ENCODE assay signal across 8 cellular contexts in the genomic region with DNA sequence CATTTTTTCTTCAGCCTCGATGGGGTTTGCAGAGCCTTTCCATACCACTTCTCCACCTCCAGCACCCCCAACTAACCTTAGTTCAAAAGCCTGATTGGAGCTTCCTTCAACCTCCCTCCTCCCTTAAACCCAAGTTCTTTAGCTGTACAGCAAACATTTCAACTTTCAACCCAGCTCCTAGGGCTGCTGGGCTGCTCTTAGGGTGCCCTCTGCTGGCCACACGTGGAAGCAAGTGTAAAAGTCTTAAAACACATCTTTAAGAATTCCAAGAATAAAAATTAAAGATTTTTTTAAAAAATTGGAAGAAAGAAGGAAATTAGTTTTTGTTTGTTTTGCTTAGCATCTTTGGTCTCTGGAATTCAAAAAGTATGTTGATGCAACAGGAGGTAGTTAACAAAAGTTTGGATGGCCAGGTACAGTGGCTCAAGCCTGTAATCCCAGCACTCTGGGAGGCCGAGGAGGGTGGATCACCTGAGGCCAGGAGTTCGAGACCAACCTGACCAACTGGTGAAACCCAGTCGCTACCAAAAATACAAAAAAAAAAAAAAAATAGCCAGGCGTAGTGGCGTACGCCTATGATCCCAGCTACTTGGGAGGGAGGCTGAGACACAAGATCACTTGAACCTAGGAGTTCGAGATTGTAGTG. TPM values are rescaled to one million over a fixed set of nuclear protein-coding genes. Genes with fewer than 3 reads are reported as not detected.
DNase-seq lines count a peak whose midpoint lies in the region; ATAC-seq lines count a peak whose summit lies in the region.

No MANE protein-coding gene starts in this region.

- intact Hi-C loops in Right ventricle myocardium inferior (cut with DNase I): loop anchor here (1.0 to 5.0 kb wide), 2 partner anchors 85 to 100 kb away; no protein-coding TSS in a partner anchor
- intact Hi-C loops in cardiac septum (cut with DNase I): loop anchor here (5.0 to 10.0 kb wide), 2 partner anchors 85 to 593 kb away; no protein-coding TSS in a partner anchor

- ATAC-seq in Right ventricle myocardium inferior: peak; percentile 67
- ATAC-seq in stimulated activated naive CD8-positive, alpha-beta T cell treated with anti-CD3 and anti-CD28 coated beads, Interleukin-15, Interleukin-2, amounts not matched to agents 100 U/mL and 50 U/mL, for 24 hours: no peak
- ATAC-seq in HG02588 (IDR thresholded peaks at IDR 0.05; ENCODE audit: unreplicated experiment): no peak

- peak; percentile 72 for DNase-seq in Right ventricle myocardium inferior (ENCODE audit: missing footprints)
- no peak for DNase-seq in cardiac septum (ENCODE audit: low spot score)
- DNase-seq in NCI-H2171 treated with DMSO at 0.1 percent for 48 hours (lab: John Stamatoyannopoulos, UW): peak; percentile 58
- peak; percentile 10 to 30 for DNase-seq in activated CD8-positive, alpha-beta memory T cell treated with anti-CD3 and anti-CD28 coated beads for 1 hour (ENCODE audit: extremely low read depth in 1 of 2, low read depth in 1 of 2)
- peak; percentile 74 for DNase-seq in epidermal melanocyte (ENCODE audit: insufficient read length, low spot score)
- peak; percentile 64 for DNase-seq in myocyte (ENCODE audit: low read depth)
- DNase-seq in stimulated activated naive CD8-positive, alpha-beta T cell treated with anti-CD3 and anti-CD28 coated beads, Interleukin-15, Interleukin-2, amounts not matched to agents 100 U/mL and 50 U/mL, for 24 hours: peak; percentile 37

RNA-seq across cellular contexts. Expression of a gene that starts 15.5 kb away (rescaled TPM):
- total RNA-seq in Right ventricle myocardium inferior (0.78 TPM), cardiac septum (1.3 TPM), myocyte (not detected in 2 replicates)
- polyA plus RNA-seq in myocyte (2012): 0.19 TPM
